Comparison of ENCODE assay signal across 22 cellular contexts in the genomic region with DNA sequence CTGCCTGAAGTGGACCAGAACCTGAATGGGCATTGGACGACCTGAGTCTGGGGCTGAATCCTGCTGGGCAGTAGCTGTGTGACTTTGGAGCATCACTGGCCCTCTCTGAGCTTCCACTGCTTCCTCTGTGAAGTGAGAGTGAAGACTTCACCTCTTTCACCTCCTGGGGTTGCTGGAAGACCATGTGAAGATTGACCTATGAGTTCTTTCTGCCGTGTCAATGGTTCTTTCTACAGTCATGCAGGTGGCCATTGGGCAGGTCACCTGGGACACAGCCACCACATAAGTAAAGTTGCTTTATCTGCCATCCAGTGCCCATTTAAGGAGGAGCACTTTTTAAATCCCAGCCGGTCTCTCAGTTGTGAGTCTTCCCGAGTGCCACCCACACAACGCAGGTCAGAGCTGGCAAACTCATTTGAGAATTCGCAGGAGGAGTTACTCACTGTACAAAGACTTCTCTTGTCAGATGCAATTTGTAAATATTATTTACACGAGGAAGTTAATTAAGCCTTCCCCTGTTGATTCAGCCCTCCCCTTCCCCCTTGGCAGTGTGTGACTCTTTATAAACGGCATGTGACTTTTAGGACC.
DNase-seq lines count a peak whose midpoint lies in the region; ATAC-seq, FAIRE-seq and TF ChIP-seq lines count a peak whose summit lies in the region.
"Had no signal": no experiment of that assay in that cellular context is flagged by ENCODE, and none has a peak within 500 bp of the region (broad histone marks: within the 10 kb centered on the region; RNA-seq: fewer than 3 reads in every experiment).

No MANE protein-coding gene starts in this region.

- no peak overlapping the region for H2AK5ac ChIP-seq in H1 (ENCODE audit: low read depth, low read length)
- H2AK5ac ChIP-seq in H9 (ENCODE audit: insufficient read length, low read length): no peak overlapping the region

- H3K23me2 ChIP-seq in H1 (ENCODE audit: low read depth, low read length): no peaks in the 10 kb centered on the region
- no peaks in the 10 kb centered on the region for H3K23me2 ChIP-seq in H9 (ENCODE audit: insufficient read length, low read depth, low read length, poor library complexity, severe bottlenecking)

- H4K5ac ChIP-seq in H1 (ENCODE audit: insufficient read length, low read depth, low read length): no peak overlapping the region
- no peak overlapping the region for H4K5ac ChIP-seq in H9 (ENCODE audit: insufficient read length, low read depth, low read length)

- H3K56ac ChIP-seq in H1 (replicated peaks; ENCODE audit: insufficient read length, low read depth, low read length) (no peak overlapping the region), H9 (ENCODE audit: insufficient read length, low read depth, low read length) (no peak overlapping the region)

- H3K9me2 ChIP-seq in Karpas-422 (replicated peaks; ENCODE audit: insufficient read depth, low read length): no peaks in the 10 kb centered on the region

- H3K9ac ChIP-seq in Karpas-422 (ENCODE audit: low read length) (no peak overlapping the region), H1 (replicated peaks in 1 of 4; ENCODE audit: extremely low read depth in 1 of 4, low read depth in 3 of 4, low read length in 3 of 4) (no peak overlapping the region), H9 (ENCODE audit: extremely low read depth, insufficient read length, low read length) (no peak overlapping the region)

- ATAC-seq in heart right ventricle: no peak
- ATAC-seq: left lung; stimulated activated memory B cell treated with anti-CD40 and anti-IgM and Interleukin-4, amounts not matched to agents 10 μg/mL and 1 μg/mL and 100 μg/mL, for 72 hours; T-cell had no signal

- H3K4me1 Mint-ChIP-seq in H9: peaks cover 0 to 5% of the 10 kb centered on the region in 2 experiments; a peak in 2 of 4 replicates
- H3K4me1 Mint-ChIP-seq: nephron progenitor cell; stimulated activated memory B cell treated with anti-CD40 and anti-IgM and Interleukin-4, amounts not matched to agents 10 μg/mL and 1 μg/mL and 100 μg/mL, for 72 hours; T-cell had no signal

- H3K18ac ChIP-seq in H1 (ENCODE audit: extremely low read depth, low read length) (no peak overlapping the region), H9 (ENCODE audit: insufficient read length, low read depth, low read length) (no peak overlapping the region)

- peaks cover 42% of the 10 kb centered on the region for H3K27me3 Mint-ChIP-seq in H9 (ENCODE audit: low read depth)

- DNase-seq in NCI-H1417 (lab: John Stamatoyannopoulos, UW) (peak in 2 of 3 experiments; percentile 36 to 78), NCI-H1417 treated with DMSO at 0.1 percent for 48 hours (lab: John Stamatoyannopoulos, UW) (no peak), GM13977 (ENCODE audit: low spot score) (no peak), Karpas-422 (peak; percentile 56), H1 (ENCODE audit: low read depth in 1 of 2, low spot score in 2 of 2) (no peak), heart right ventricle (no peak), midbrain (lab: John Stamatoyannopoulos, UW) (no peak), H9 (no peak)
- DNase-seq: activated CD8-positive, alpha-beta memory T cell treated with anti-CD3 and anti-CD28 coated beads, Interleukin-2, amount 50 U/mL, for 48 hours; activated effector memory CD4-positive, alpha-beta T cell treated with anti-CD3 and anti-CD28 coated beads, Interleukin-2, amount 50 U/mL, for 16 hours; brain microvascular endothelial cell; colonic mucosa; KG1; left lung; NCI-H2107; NCI-H510A treated with DMSO at 0.1 percent for 48 hours; nephron progenitor cell; OCI-M1; Right ventricle myocardium superior; T-cell had no signal

- TF ChIP-seq RAD21 in H1 (IDR thresholded peaks at IDR 0.05 in 1 of 2, conservative IDR thresholded peaks at IDR 0.05 in 1 of 2; ENCODE audit: low read depth in 2 of 2, low read length in 2 of 2): peak; percentile 33 to 48; a peak in 3 of 4 replicates

- CTCF ChIA-PET in H1 (lab: Charles Lee; ENCODE audit: partially characterized antibody): interaction anchor here (0.7 to 6.8 kb wide), 15 partner anchors 38 to 815 kb away, joined by 3 to 58 read pairs (median 4); no protein-coding TSS in a partner anchor

- H3K4ac ChIP-seq in H1 (replicated peaks; ENCODE audit: insufficient read length, low read depth, low read length): no peak overlapping the region
- no peak overlapping the region for H3K4ac ChIP-seq in H9 (ENCODE audit: low read depth, low read length)

- TF ChIP-seq EP300 in H1 (IDR thresholded peaks at IDR 0.05; ENCODE audit: borderline replicate concordance in 1 of 2, low read depth in 2 of 2, low read length in 2 of 2): no peak

- H3K79me2 ChIP-seq in Karpas-422 (ENCODE audit: low read length) (no peaks in the 10 kb centered on the region), H1 (ENCODE audit: control insufficient read depth in 1 of 2, insufficient read depth in 2 of 2, low read length in 2 of 2) (no peaks in the 10 kb centered on the region), H9 (ENCODE audit: insufficient read depth, low read length) (no peaks in the 10 kb centered on the region)

- no peaks in the 10 kb centered on the region for H3K9me3 Mint-ChIP-seq in H9
- H3K9me3 Mint-ChIP-seq: nephron progenitor cell; stimulated activated memory B cell treated with anti-CD40 and anti-IgM and Interleukin-4, amounts not matched to agents 10 μg/mL and 1 μg/mL and 100 μg/mL, for 72 hours; T-cell had no signal

- no peak for FAIRE-seq in H1 (lab: Jason Lieb, UNC)

- H4K20me1 ChIP-seq in Karpas-422 (ENCODE audit: insufficient read depth, low read depth, low read length): no peaks in the 10 kb centered on the region
- H4K20me1 ChIP-seq in H1 (replicated peaks in 1 of 2; ENCODE audit: control insufficient read depth in 1 of 2, insufficient read depth in 2 of 2, low read length in 2 of 2): no peaks in the 10 kb centered on the region
- no peaks in the 10 kb centered on the region for H4K20me1 ChIP-seq in H9 (ENCODE audit: control insufficient read depth, insufficient read depth, insufficient read length)

- no peak overlapping the region for H3K4me3 Mint-ChIP-seq in H9
- H3K4me3 Mint-ChIP-seq: nephron progenitor cell; stimulated activated memory B cell treated with anti-CD40 and anti-IgM and Interleukin-4, amounts not matched to agents 10 μg/mL and 1 μg/mL and 100 μg/mL, for 72 hours; T-cell had no signal

- no peak overlapping the region for H3K27ac Mint-ChIP-seq in H9
- H3K27ac Mint-ChIP-seq: nephron progenitor cell; stimulated activated memory B cell treated with anti-CD40 and anti-IgM and Interleukin-4, amounts not matched to agents 10 μg/mL and 1 μg/mL and 100 μg/mL, for 72 hours; T-cell had no signal

- H4K8ac ChIP-seq in H1 (ENCODE audit: extremely low read depth, insufficient read depth, low read length): 0 out of 2 replicates have a peak overlapping the region, but pooled peaks have one; percentile 23
- no peak overlapping the region for H4K8ac ChIP-seq in H9 (replicated peaks; ENCODE audit: insufficient read length, low read depth, low read length)

- H3K36me3 ChIP-seq in Karpas-422 (ENCODE audit: insufficient read depth, low read length) (no peaks in the 10 kb centered on the region), H1 (ENCODE audit: control insufficient read depth in 2 of 4, insufficient read depth in 4 of 4, low read length in 3 of 4) (no peaks in the 10 kb centered on the region), heart right ventricle (no peaks in the 10 kb centered on the region)
- H3K36me3 ChIP-seq: brain microvascular endothelial cell, colonic mucosa, left lung, thoracic aorta had no signal

- TF ChIP-seq CTCF in GM13977 (IDR thresholded peaks at IDR 0.05; ENCODE audit: extremely low read depth, insufficient read depth, missing control alignments) (peak; percentile 27), H1 (IDR thresholded peaks at IDR 0.05; ENCODE audit: control extremely low read depth in 1 of 3, insufficient read depth in 1 of 3, low read depth in 1 of 3, low read length in 3 of 3) (peak in 1 of 3 experiments; percentile 18; a peak in 2 of 4 replicates), heart right ventricle (IDR thresholded peaks at IDR 0.05) (no peak), H9 (conservative IDR thresholded peaks at IDR 0.05) (no peak)

- H2AFZ ChIP-seq in Karpas-422 (ENCODE audit: low read length) (no peak overlapping the region), H1 (ENCODE audit: low read length) (no peak overlapping the region), H9 (ENCODE audit: low read length) (no peak overlapping the region)

- H3K79me1 ChIP-seq in H1 (ENCODE audit: low read depth, low read length) (no peaks in the 10 kb centered on the region), H9 (ENCODE audit: insufficient read depth, low read depth, low read length, poor library complexity, severe bottlenecking) (no peaks in the 10 kb centered on the region)

- 0 out of 2 replicates have a peak overlapping the region, but pooled peaks have one; percentile 24 for H2BK15ac ChIP-seq in H1 (ENCODE audit: low read length)
- H2BK15ac ChIP-seq in H9 (ENCODE audit: low read depth, low read length): no peak overlapping the region

- in situ Hi-C loops in GM13977 (cut with MboI; ENCODE audit: low pct_unique_long_range_greater_than_20kb, low sequenced_read_pairs, unreplicated experiment): loop anchor here (5.0 kb wide), 1 partner anchor 161 kb away; no protein-coding TSS in a partner anchor

- H2BK120ac ChIP-seq in H1 (replicated peaks; ENCODE audit: low read depth, low read length) (no peak overlapping the region), H9 (ENCODE audit: low read depth, low read length, poor library complexity, severe bottlenecking) (no peak overlapping the region)

- H3K4me2 ChIP-seq in Karpas-422 (ENCODE audit: low read depth, low read length, poor library complexity, severe bottlenecking) (no peak overlapping the region), H1 (ENCODE audit: insufficient read depth in 1 of 2, low read depth in 2 of 2, low read length in 2 of 2) (no peak overlapping the region), H9 (ENCODE audit: insufficient read depth, insufficient read length, low read length) (no peak overlapping the region)

- H3K23ac ChIP-seq in H1 (ENCODE audit: insufficient read length): no peak overlapping the region
- no peak overlapping the region for H3K23ac ChIP-seq in H9 (ENCODE audit: insufficient read length, low read depth, low read length)

- no peak overlapping the region for H3T11ph ChIP-seq in H9 (ENCODE audit: low read length)

- H3K27ac ChIP-seq in Karpas-422 (ENCODE audit: low read length) (no peak overlapping the region), H1 (ENCODE audit: low read depth, low read length) (no peak overlapping the region), heart right ventricle (no peak overlapping the region), H9 (ENCODE audit: insufficient read length, low read depth, low read length) (no peak overlapping the region)
- H3K27ac ChIP-seq: brain microvascular endothelial cell, colonic mucosa, left lung, thoracic aorta had no signal

- no peaks in the 10 kb centered on the region for H3K36me3 Mint-ChIP-seq in H9 (ENCODE audit: insufficient read depth in 1 of 3, low read depth in 3 of 3)
- H3K36me3 Mint-ChIP-seq: stimulated activated memory B cell treated with anti-CD40 and anti-IgM and Interleukin-4, amounts not matched to agents 10 μg/mL and 1 μg/mL and 100 μg/mL, for 72 hours; T-cell had no signal

- H3K4me1 ChIP-seq in Karpas-422 (ENCODE audit: low read length) (peaks cover 4% of the 10 kb centered on the region), H1 (replicated peaks in 1 of 4; ENCODE audit: control insufficient read depth in 3 of 4, insufficient read depth in 4 of 4, low read length in 3 of 4) (no peaks in the 10 kb centered on the region; a peak in 1 of 7 replicates), heart right ventricle (no peaks in the 10 kb centered on the region), H9 (ENCODE audit: insufficient read depth, low read length) (no peaks in the 10 kb centered on the region)
- H3K4me1 ChIP-seq: colonic mucosa, left lung had no signal

- H2BK5ac ChIP-seq in H1 (ENCODE audit: low read depth, low read length) (no peak overlapping the region), H9 (ENCODE audit: insufficient read length, low read length) (no peak overlapping the region)

- intact Hi-C loops in heart right ventricle (cut with DNase I): no loop called here

- H3K27me3 ChIP-seq in Karpas-422 (ENCODE audit: low read length) (no peaks in the 10 kb centered on the region), H1 (replicated peaks in 1 of 4; ENCODE audit: control insufficient read depth in 3 of 4, extremely low read depth in 1 of 4, insufficient read depth in 3 of 4, low read length in 3 of 4) (peaks cover 0 to 2% (median 0%) of the 10 kb centered on the region in 4 experiments; a peak in 1 of 7 replicates), heart right ventricle (peaks cover 0 to 54% (median 22%) of the 10 kb centered on the region in 7 donors), H9 (ENCODE audit: insufficient read depth, low read length) (no peaks in the 10 kb centered on the region)
- H3K27me3 ChIP-seq: brain microvascular endothelial cell, colonic mucosa had no signal

- H3K4me3 ChIP-seq in Karpas-422 (ENCODE audit: low read length) (no peak overlapping the region), H1 (ENCODE audit: extremely low read depth in 1 of 4, insufficient read depth in 2 of 4, low read depth in 3 of 4, low read length in 4 of 4) (no peak overlapping the region), heart right ventricle (no peak overlapping the region)
- H3K4me3 ChIP-seq: colonic mucosa, left lung, thoracic aorta had no signal

- TF ChIP-seq POLR2A in H1 (IDR thresholded peaks at IDR 0.05; ENCODE audit: control extremely low read depth in 1 of 2, low read depth in 2 of 2, low read length in 2 of 2): no peak

- POLR2A ChIA-PET in H1 (lab: Charles Lee; ENCODE audit: partially characterized antibody): no interaction called here

- H3K9me3 ChIP-seq in Karpas-422 (ENCODE audit: low read length): no peaks in the 10 kb centered on the region
- H3K9me3 ChIP-seq in H1 (ENCODE audit: insufficient read depth in 2 of 2, low read depth in 1 of 2, low read length in 1 of 2): no peaks in the 10 kb centered on the region
- H3K9me3 ChIP-seq in heart right ventricle: no peaks in the 10 kb centered on the region
- no peaks in the 10 kb centered on the region for H3K9me3 ChIP-seq in H9 (ENCODE audit: control insufficient read depth, low read depth, low read length)
- H3K9me3 ChIP-seq: colonic mucosa, left lung, thoracic aorta had no signal

- no peak overlapping the region for H3K14ac ChIP-seq in H1 (ENCODE audit: insufficient read length)
- H3K14ac ChIP-seq in H9 (ENCODE audit: insufficient read depth, low read length): no peak overlapping the region

- H2BK12ac ChIP-seq in H1 (ENCODE audit: low read depth, low read length): no peak overlapping the region
- no peak overlapping the region for H2BK12ac ChIP-seq in H9 (ENCODE audit: insufficient read length, low read depth, low read length)

- H2BK20ac ChIP-seq in H1 (ENCODE audit: low read length): no peak overlapping the region
- H2BK20ac ChIP-seq in H9 (ENCODE audit: low read depth, low read length, poor library complexity, severe bottlenecking): no peak overlapping the region

- H4K91ac ChIP-seq in H1 (replicated peaks; ENCODE audit: insufficient read length, low read length) (no peak overlapping the region), H9 (ENCODE audit: insufficient read length, low read depth, low read length) (no peak overlapping the region)

- WGBS in H1 (ENCODE audit: extremely low coverage in 1 of 2, insufficient coverage in 1 of 2, insufficient read length in 1 of 2, insufficient replicate concordance in 2 of 2, low coverage in 1 of 2, low lambda C conversion rate in 2 of 2, missing lambda C conversion rate in 1 of 2), 2 experiments: 91% methylated on average over 8 of the region's 8 CpGs; no CpG with 5 or more reads in 1 of the 2 experiments
- WGBS in heart right ventricle, 2 donors: 70 to 73% methylated on average over 8 of the region's 8 CpGs
- WGBS in H9 (ENCODE audit: extremely low coverage, insufficient read length, low lambda C conversion rate): no CpG with 5 or more reads among the region's 8 CpGs

Comparison
In these comparisons a context has a peak if more than half of its experiments do, and no peak if none do; other contexts are left out.
1. DNase-seq: peak in NCI-H1417 (2 of 3) and Karpas-422 (single experiment); none in NCI-H1417 treated with DMSO at 0.1 percent for 48 hours (single experiment), GM13977 (single experiment), H1 (0 of 2), heart right ventricle (0 of 2), midbrain (single experiment) and H9 (single experiment).